1 cellular context compared by ENCODE assay signal in the genomic region with DNA sequence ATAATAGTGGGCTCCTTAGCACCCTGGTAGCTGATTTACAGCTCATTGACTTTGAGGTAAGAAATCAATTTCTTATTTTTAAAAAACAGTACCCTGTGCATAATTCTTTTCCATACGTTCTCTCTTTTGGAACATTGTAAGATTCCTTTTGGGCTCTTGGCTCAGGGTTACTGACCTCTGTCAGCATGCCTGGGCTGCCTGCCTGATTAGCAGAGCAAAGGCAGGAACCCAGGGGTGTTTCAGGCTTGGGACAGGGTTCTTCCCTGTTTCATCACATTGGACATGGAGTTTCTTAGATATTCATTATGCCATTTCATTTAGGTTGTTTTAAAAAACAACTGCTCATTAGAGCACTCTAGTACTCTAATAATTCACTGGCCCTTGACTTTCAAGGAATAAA.
TF ChIP-seq lines count a peak whose summit lies in the region.

No MANE protein-coding gene starts in this region.

TF ChIP-seq in IMR-90, 13 proteins besides CTCF, POLR2A, EP300 and RAD21 (continued from another document):
- TF ChIP-seq, protein P1, sequence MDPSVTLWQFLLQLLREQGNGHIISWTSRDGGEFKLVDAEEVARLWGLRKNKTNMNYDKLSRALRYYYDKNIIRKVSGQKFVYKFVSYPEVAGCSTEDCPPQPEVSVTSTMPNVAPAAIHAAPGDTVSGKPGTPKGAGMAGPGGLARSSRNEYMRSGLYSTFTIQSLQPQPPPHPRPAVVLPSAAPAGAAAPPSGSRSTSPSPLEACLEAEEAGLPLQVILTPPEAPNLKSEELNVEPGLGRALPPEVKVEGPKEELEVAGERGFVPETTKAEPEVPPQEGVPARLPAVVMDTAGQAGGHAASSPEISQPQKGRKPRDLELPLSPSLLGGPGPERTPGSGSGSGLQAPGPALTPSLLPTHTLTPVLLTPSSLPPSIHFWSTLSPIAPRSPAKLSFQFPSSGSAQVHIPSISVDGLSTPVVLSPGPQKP (IDR thresholded peaks at IDR 0.05; ENCODE audit: borderline replicate concordance, low read depth, low read length): no peak
TF ChIP-seq in IMR-90: peak in this region for 0.
